23 cellular contexts compared by ENCODE assay signal in genomic region chr12:49865782-49866135, GRCh38.
"Had no signal": no experiment of that assay in that cellular context is flagged by ENCODE, and none has a peak within 500 bp of the region (broad histone marks: within the 10 kb centered on the region; RNA-seq: fewer than 3 reads in every experiment).

No MANE protein-coding gene starts in this region.

- H3K4me1 Mint-ChIP-seq: activated CD4-positive, alpha-beta T cell treated with anti-CD3 and anti-CD28 coated beads, Interleukin-2, amount 10 ng/mL, durations not matched to agents 7 days and 5 days; activated naive CD4-positive, alpha-beta T cell treated with anti-CD3 and anti-CD28 coated beads, Interleukin-2, amount 50 U/mL, for 24 hours; activated T-helper 17 cell treated with anti-CD3 and anti-CD28 coated beads, Interleukin-2, amount 50 U/mL, for 72 hours had no signal

- H3K9me3 ChIP-seq: Peyer's patch, SJCRH30, SK-N-SH had no signal

- H3K4me3 ChIP-seq: Peyer's patch, SJCRH30 had no signal

- DNase-seq: activated CD4-positive, alpha-beta memory T cell treated with anti-CD3 and anti-CD28 coated beads for 36 hours; activated CD4-positive, alpha-beta T cell treated with anti-CD3 and anti-CD28 coated beads, Interleukin-2, amount 10 ng/mL, durations not matched to agents 7 days and 5 days; activated CD4-positive, CD25-positive, alpha-beta regulatory T cell; activated naive CD4-positive, alpha-beta T cell; activated T-cell treated with anti-CD3 and anti-CD28 coated beads, Interleukin-2, amount 50 U/mL, for 48 hours; amygdala; MM.1S; NCI-H1105; NCI-H1436; NCI-H1694 treated with DMSO at 0.1 percent for 48 hours; NCI-H2029 treated with DMSO at 0.1 percent for 48 hours; NCI-H345; NCI-H510A; NCI-H526 treated with DMSO at 0.1 percent for 48 hours; Peyer's patch; Right ventricle myocardium superior; SJCRH30; SK-N-SH; T-helper 1 cell had no signal

- H3K36me3 Mint-ChIP-seq: activated CD4-positive, alpha-beta memory T cell treated with anti-CD3 and anti-CD28 coated beads for 36 hours; activated naive CD4-positive, alpha-beta T cell treated with anti-CD3 and anti-CD28 coated beads, Interleukin-2, amount 50 U/mL, for 24 hours; brain had no signal

- H3K27ac Mint-ChIP-seq: activated CD4-positive, alpha-beta memory T cell treated with anti-CD3 and anti-CD28 coated beads for 36 hours; activated CD4-positive, alpha-beta T cell treated with anti-CD3 and anti-CD28 coated beads, Interleukin-2, amount 10 ng/mL, durations not matched to agents 7 days and 5 days; activated naive CD4-positive, alpha-beta T cell treated with anti-CD3 and anti-CD28 coated beads, Interleukin-2, amount 50 U/mL, for 24 hours; activated T-helper 17 cell treated with anti-CD3 and anti-CD28 coated beads, Interleukin-2, amount 50 U/mL, for 72 hours had no signal

- H3K4me2 ChIP-seq: SK-N-SH had no signal

- H3K4me3 Mint-ChIP-seq: activated CD4-positive, alpha-beta memory T cell treated with anti-CD3 and anti-CD28 coated beads for 36 hours; activated CD4-positive, alpha-beta T cell treated with anti-CD3 and anti-CD28 coated beads, Interleukin-2, amount 10 ng/mL, durations not matched to agents 7 days and 5 days; activated naive CD4-positive, alpha-beta T cell treated with anti-CD3 and anti-CD28 coated beads, Interleukin-2, amount 50 U/mL, for 24 hours; activated T-helper 17 cell treated with anti-CD3 and anti-CD28 coated beads, Interleukin-2, amount 50 U/mL, for 72 hours; brain had no signal

- H3K27ac ChIP-seq: Peyer's patch, RWPE1, SJCRH30 had no signal

- H3K27me3 Mint-ChIP-seq: activated CD4-positive, alpha-beta memory T cell treated with anti-CD3 and anti-CD28 coated beads for 36 hours; activated naive CD4-positive, alpha-beta T cell treated with anti-CD3 and anti-CD28 coated beads, Interleukin-2, amount 50 U/mL, for 24 hours had no signal

- ATAC-seq: activated T-helper 17 cell treated with anti-CD3 and anti-CD28 coated beads, Interleukin-2, amount 50 U/mL, for 72 hours had no signal

- H3K36me3 ChIP-seq: Peyer's patch, SJCRH30 had no signal

- H3K9me3 Mint-ChIP-seq: activated CD4-positive, alpha-beta memory T cell treated with anti-CD3 and anti-CD28 coated beads for 36 hours; activated CD4-positive, alpha-beta T cell treated with anti-CD3 and anti-CD28 coated beads, Interleukin-2, amount 10 ng/mL, durations not matched to agents 7 days and 5 days; activated naive CD4-positive, alpha-beta T cell treated with anti-CD3 and anti-CD28 coated beads, Interleukin-2, amount 50 U/mL, for 24 hours; activated T-helper 17 cell treated with anti-CD3 and anti-CD28 coated beads, Interleukin-2, amount 50 U/mL, for 72 hours had no signal

- H3K27me3 ChIP-seq: Peyer's patch, SJCRH30 had no signal
